ENCODE assay signal across 18 cellular contexts in the genomic region with DNA sequence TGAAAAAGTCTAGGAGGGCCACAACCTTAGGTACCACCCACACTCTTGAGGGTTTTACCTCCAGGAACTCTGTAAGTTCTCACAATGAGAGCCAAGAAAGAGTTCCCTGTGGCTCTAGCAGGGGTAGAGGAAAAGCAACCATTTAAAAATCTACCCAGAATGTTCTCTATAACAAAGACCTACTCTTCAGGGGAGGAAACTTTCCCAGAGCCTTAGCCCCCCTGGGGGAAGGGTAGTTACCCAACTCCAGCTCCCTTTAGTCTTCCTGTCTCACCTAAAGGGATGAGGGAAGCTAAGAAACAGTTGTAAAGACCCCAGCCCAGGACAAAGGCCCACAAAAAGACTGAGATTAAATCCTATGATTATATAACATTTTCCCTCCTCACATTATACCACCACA. TPM values are rescaled to one million over a fixed set of nuclear protein-coding genes. Genes with fewer than 3 reads are reported as not detected.
A peak's percentile ranks its signal among the peaks of the same experiment; 100 is the strongest.
DNase-seq lines count a peak whose midpoint lies in the region; TF ChIP-seq lines count a peak whose summit lies in the region.
"Had no signal": no experiment of that assay in that cellular context is flagged by ENCODE, and none has a peak within 500 bp of the region (broad histone marks: within the 10 kb centered on the region; RNA-seq: fewer than 3 reads in every experiment).

No MANE protein-coding gene starts in this region.

- H3K9me2 ChIP-seq in OCI-LY7 (ENCODE audit: insufficient read depth, low read length): no peaks in the 10 kb centered on the region

- H3K27ac Mint-ChIP-seq in H9 (peak overlapping the region in 2 of 3 experiments; percentile 39 to 44; a peak in 3 of 7 replicates), nephron progenitor cell (peak overlapping the region; percentile 19)
- H3K27ac Mint-ChIP-seq: CD4-positive, CD25-positive, alpha-beta regulatory T cell; CD8-positive, alpha-beta memory T cell; IgD-negative memory B cell had no signal

- H3K79me1 ChIP-seq in H9 (ENCODE audit: insufficient read depth, low read depth, low read length, poor library complexity, severe bottlenecking): no peaks in the 10 kb centered on the region
- no peaks in the 10 kb centered on the region for H3K79me1 ChIP-seq in neuronal stem cell (ENCODE audit: low read depth, low read length)

- H3K23me2 ChIP-seq in H9 (ENCODE audit: insufficient read length, low read depth, low read length, poor library complexity, severe bottlenecking): no peaks in the 10 kb centered on the region

- BruUV-seq in OCI-LY7 (replicated peaks; lab: Mats Ljungman, UMichigan): no TSS peak

- no peak overlapping the region for H3T11ph ChIP-seq in H9 (ENCODE audit: low read length)

- H4K8ac ChIP-seq in H9 (replicated peaks; ENCODE audit: insufficient read length, low read depth, low read length): no peak overlapping the region
- H4K8ac ChIP-seq in neuronal stem cell (ENCODE audit: low read depth, low read length): no peak overlapping the region

- H2AK5ac ChIP-seq in H9 (ENCODE audit: insufficient read length, low read length): no peak overlapping the region
- no peak overlapping the region for H2AK5ac ChIP-seq in neuronal stem cell (ENCODE audit: low read depth, low read length)

- H3K4me2 ChIP-seq in H9 (ENCODE audit: insufficient read depth, insufficient read length, low read length) (no peak overlapping the region), OCI-LY7 (ENCODE audit: low read length) (no peak overlapping the region), neuronal stem cell (ENCODE audit: insufficient read depth, low read length, poor library complexity, severe bottlenecking) (no peak overlapping the region)

- H3K36me3 Mint-ChIP-seq in H9 (ENCODE audit: insufficient read depth in 1 of 3, low read depth in 3 of 3): no peaks in the 10 kb centered on the region
- no peaks in the 10 kb centered on the region for H3K36me3 Mint-ChIP-seq in nephron progenitor cell (ENCODE audit: low read depth)
- H3K36me3 Mint-ChIP-seq: CD4-positive, CD25-positive, alpha-beta regulatory T cell; IgD-negative memory B cell had no signal

- H3K27me3 ChIP-seq in H9 (ENCODE audit: insufficient read depth, low read length): no peaks in the 10 kb centered on the region
- no peaks in the 10 kb centered on the region for H3K27me3 ChIP-seq in NT2/D1 (ENCODE audit: insufficient read depth, insufficient read length)
- no peaks in the 10 kb centered on the region for H3K27me3 ChIP-seq in neuronal stem cell (ENCODE audit: control insufficient read depth in 3 of 3, insufficient read depth in 3 of 3, low read depth in 1 of 3, low read length in 3 of 3)
- H3K27me3 ChIP-seq: BE2C had no signal

- H2AFZ ChIP-seq in H9 (ENCODE audit: low read length): no peak overlapping the region
- no peak overlapping the region for H2AFZ ChIP-seq in OCI-LY7 (ENCODE audit: low read length)
- H2AFZ ChIP-seq in neuronal stem cell (ENCODE audit: low read length): no peak overlapping the region
- H2AFZ ChIP-seq: GM23248 had no signal

- no peak overlapping the region for H3K9ac ChIP-seq in H9 (ENCODE audit: extremely low read depth, insufficient read length, low read length)
- no peak overlapping the region for H3K9ac ChIP-seq in NT2/D1 (ENCODE audit: insufficient read length, low read depth)
- H3K9ac ChIP-seq in neuronal stem cell (ENCODE audit: low read depth, low read length, poor library complexity): no peak overlapping the region
- H3K9ac ChIP-seq: GM23248 had no signal

- H3K36me3 ChIP-seq in NT2/D1 (ENCODE audit: insufficient read depth, insufficient read length, low read length) (no peaks in the 10 kb centered on the region), OCI-LY7 (ENCODE audit: insufficient read depth, low read length) (no peaks in the 10 kb centered on the region), neuronal stem cell (replicated peaks in 1 of 2; ENCODE audit: control insufficient read depth in 2 of 2, insufficient read depth in 2 of 2, low read length in 2 of 2) (no peaks in the 10 kb centered on the region)
- H3K36me3 ChIP-seq: BE2C, HAP-1 had no signal

- H3K4me1 Mint-ChIP-seq in H9: peaks cover 20 to 21% of the 10 kb centered on the region in 2 experiments
- peaks cover 32% of the 10 kb centered on the region for H3K4me1 Mint-ChIP-seq in nephron progenitor cell
- H3K4me1 Mint-ChIP-seq: CD4-positive, CD25-positive, alpha-beta regulatory T cell; CD8-positive, alpha-beta memory T cell had no signal

- no peak overlapping the region for H3K4me3 ChIP-seq in NT2/D1 (ENCODE audit: insufficient read length, low read depth)
- no peak overlapping the region for H3K4me3 ChIP-seq in OCI-LY7 (ENCODE audit: low read depth, low read length, poor library complexity, severe bottlenecking)
- H3K4me3 ChIP-seq in neuronal stem cell (ENCODE audit: low read length in 2 of 2): no peak overlapping the region
- H3K4me3 ChIP-seq: GM23248, HAP-1 had no signal

- no peak for TF ChIP-seq CTCF in H9 (conservative IDR thresholded peaks at IDR 0.05)
- no peak for TF ChIP-seq CTCF in nephron progenitor cell (IDR thresholded peaks at IDR 0.05)
- no peak for TF ChIP-seq CTCF in OCI-LY7 (conservative IDR thresholded peaks at IDR 0.05; ENCODE audit: low read length)

- no peak overlapping the region for H2BK20ac ChIP-seq in H9 (ENCODE audit: low read depth, low read length, poor library complexity, severe bottlenecking)

- H3K23ac ChIP-seq in H9 (ENCODE audit: insufficient read length, low read depth, low read length) (no peak overlapping the region), neuronal stem cell (ENCODE audit: low read depth, low read length, poor library complexity) (no peak overlapping the region)

- CTCF ChIA-PET in OCI-LY7 (lab: Charles Lee; ENCODE audit: unreplicated experiment): no interaction called here

- H2BK15ac ChIP-seq in H9 (ENCODE audit: low read depth, low read length) (no peak overlapping the region), neuronal stem cell (ENCODE audit: low read length) (no peak overlapping the region)

- H4K20me1 ChIP-seq in H9 (ENCODE audit: control insufficient read depth, insufficient read depth, insufficient read length): no peaks in the 10 kb centered on the region
- H4K20me1 ChIP-seq in OCI-LY7 (ENCODE audit: insufficient read depth, low read length): no peaks in the 10 kb centered on the region

- no peak overlapping the region for H3K56ac ChIP-seq in H9 (ENCODE audit: insufficient read length, low read depth, low read length)

- no peaks in the 10 kb centered on the region; the same call in 1 of the 2 replicates for H3K4me1 ChIP-seq in H9 (ENCODE audit: insufficient read depth, low read length)
- H3K4me1 ChIP-seq in NT2/D1 (ENCODE audit: insufficient read depth, insufficient read length): peaks cover 9% of the 10 kb centered on the region
- H3K4me1 ChIP-seq in OCI-LY7 (ENCODE audit: insufficient read depth, low read length, poor library complexity, severe bottlenecking): no peaks in the 10 kb centered on the region
- H3K4me1 ChIP-seq in neuronal stem cell (ENCODE audit: control insufficient read depth in 2 of 2, insufficient read depth in 1 of 2, low read depth in 1 of 2, low read length in 2 of 2): peaks cover 4 to 19% of the 10 kb centered on the region in 2 donors
- H3K4me1 ChIP-seq: BE2C, HAP-1 had no signal

- H3K9me3 Mint-ChIP-seq in H9 (no peaks in the 10 kb centered on the region; a peak in 2 of 5 replicates), nephron progenitor cell (peaks cover 24% of the 10 kb centered on the region)

- no peak overlapping the region for H3K27ac ChIP-seq in H9 (ENCODE audit: insufficient read length, low read depth, low read length)
- H3K27ac ChIP-seq in OCI-LY7 (ENCODE audit: low read depth, low read length, poor library complexity, severe bottlenecking): no peak overlapping the region
- no peak overlapping the region for H3K27ac ChIP-seq in neuronal stem cell (replicated peaks; ENCODE audit: low read length)
- H3K27ac ChIP-seq: GM23248, HL-60 had no signal

- DNase-seq in H9 (no peak), NT2/D1 (ENCODE audit: low read depth, low spot score) (peak; percentile 15), nephron progenitor cell (no peak), ureter (ENCODE audit: low spot score) (peak; percentile 5), OCI-LY7 (ENCODE audit: low spot score) (no peak), SK-N-DZ (ENCODE audit: low spot score) (no peak), neuronal stem cell (ENCODE audit: low spot score) (no peak)
- DNase-seq: ACHN; BE2C; C1 segment of cervical spinal cord; CD4-positive, CD25-positive, alpha-beta regulatory T cell; CD8-positive, alpha-beta memory T cell; COR-L47; GM23248; KBM-7 had no signal

- no peak overlapping the region for H2BK5ac ChIP-seq in H9 (ENCODE audit: insufficient read length, low read length)
- no peak overlapping the region for H2BK5ac ChIP-seq in neuronal stem cell (ENCODE audit: low read length)

- H3K9me3 ChIP-seq in H9 (ENCODE audit: control insufficient read depth, low read depth, low read length): no peaks in the 10 kb centered on the region
- H3K9me3 ChIP-seq in NT2/D1 (ENCODE audit: insufficient read depth, low read length): no peaks in the 10 kb centered on the region
- H3K9me3 ChIP-seq in OCI-LY7 (ENCODE audit: low read length): no peaks in the 10 kb centered on the region; the same call in 1 of the 2 replicates
- H3K9me3 ChIP-seq in neuronal stem cell (replicated peaks in 1 of 2; ENCODE audit: control insufficient read depth in 2 of 2, insufficient read depth in 1 of 2, low read depth in 1 of 2, low read length in 2 of 2): no peaks in the 10 kb centered on the region
- H3K9me3 ChIP-seq: BE2C had no signal

- H2BK12ac ChIP-seq in H9 (ENCODE audit: insufficient read length, low read depth, low read length): no peak overlapping the region
- H2BK12ac ChIP-seq in neuronal stem cell (ENCODE audit: low read length): no peak overlapping the region

- H4K5ac ChIP-seq in H9 (ENCODE audit: insufficient read length, low read depth, low read length): no peak overlapping the region

- H3K14ac ChIP-seq in H9 (ENCODE audit: insufficient read depth, low read length) (no peak overlapping the region), neuronal stem cell (ENCODE audit: low read length) (no peak overlapping the region)

- H2BK120ac ChIP-seq in H9 (ENCODE audit: low read depth, low read length, poor library complexity, severe bottlenecking) (no peak overlapping the region), neuronal stem cell (ENCODE audit: low read depth, low read length) (no peak overlapping the region)

- POLR2A ChIA-PET in OCI-LY7 (lab: Charles Lee): interaction anchor here (0.6 kb wide), 1 partner anchor 26 kb away, joined by 3 read pairs; no protein-coding TSS in a partner anchor

- H3K18ac ChIP-seq in H9 (ENCODE audit: insufficient read length, low read depth, low read length): no peak overlapping the region
- H3K18ac ChIP-seq in neuronal stem cell (ENCODE audit: low read length): no peak overlapping the region

- intact Hi-C loops in OCI-LY7 (cut with micrococcal nuclease; ENCODE audit: unreplicated experiment): no loop called here

- H3K27me3 Mint-ChIP-seq in H9 (ENCODE audit: low read depth) (peaks cover 10% of the 10 kb centered on the region), nephron progenitor cell (ENCODE audit: low read depth, poor library complexity) (peaks cover 4% of the 10 kb centered on the region)

- H3K79me2 ChIP-seq in H9 (ENCODE audit: insufficient read depth, low read length): no peaks in the 10 kb centered on the region
- H3K79me2 ChIP-seq in OCI-LY7 (ENCODE audit: insufficient read depth, low read depth, low read length): no peaks in the 10 kb centered on the region

- H4K91ac ChIP-seq in H9 (ENCODE audit: insufficient read length, low read depth, low read length) (no peak overlapping the region), neuronal stem cell (ENCODE audit: low read depth, low read length, poor library complexity) (no peak overlapping the region)

- no peak overlapping the region for H3K4ac ChIP-seq in H9 (ENCODE audit: low read depth, low read length)
- no peak overlapping the region for H3K4ac ChIP-seq in neuronal stem cell (ENCODE audit: low read length)

- H3K4me3 Mint-ChIP-seq in H9 (no peak overlapping the region), nephron progenitor cell (no peak overlapping the region)
- H3K4me3 Mint-ChIP-seq: CD4-positive, CD25-positive, alpha-beta regulatory T cell; CD8-positive, alpha-beta memory T cell; IgD-negative memory B cell had no signal

RNA-seq across cellular contexts. Expression of a gene that starts 46.2 kb away (rescaled TPM):
- total RNA-seq in H9 (2021) (22.8 and 24.7 TPM in 2 replicates), ureter (43.2 TPM), OCI-LY7 (2022) (44.5 and 45.7 TPM in 2 replicates)
- 53.7 and 62.7 TPM in 2 replicates for total RNA-seq in OCI-LY7 (2014; rRNA removed; shearing (Covaris generic))
- 4.4 and 5.8 TPM in 2 replicates for polyA plus RNA-seq in SK-N-DZ (2014; cell fraction: cytosol; rRNA removed)
- polyA plus RNA-seq in SK-N-DZ (2014; cell fraction: nucleus; rRNA removed): 3.3 and 3.5 TPM in 2 replicates
- 12.3 TPM for polyA plus RNA-seq in neuronal stem cell (2013, experiment 1 of 2)
- 12.4 TPM for polyA plus RNA-seq in neuronal stem cell (2013, experiment 2 of 2)
- polyA plus RNA-seq: CD8-positive, alpha-beta memory T cell had no signal

Comparison
In these comparisons a context has a peak if more than half of its experiments do, and no peak if none do; other contexts are left out.
1. DNase-seq: peak in NT2/D1 (single experiment) and ureter (single experiment); none in H9 (single experiment), nephron progenitor cell (single experiment), OCI-LY7 (single experiment), SK-N-DZ (single experiment) and neuronal stem cell (single experiment).